Comparison of ENCODE assay signal across 8 cellular contexts in the genomic region with DNA sequence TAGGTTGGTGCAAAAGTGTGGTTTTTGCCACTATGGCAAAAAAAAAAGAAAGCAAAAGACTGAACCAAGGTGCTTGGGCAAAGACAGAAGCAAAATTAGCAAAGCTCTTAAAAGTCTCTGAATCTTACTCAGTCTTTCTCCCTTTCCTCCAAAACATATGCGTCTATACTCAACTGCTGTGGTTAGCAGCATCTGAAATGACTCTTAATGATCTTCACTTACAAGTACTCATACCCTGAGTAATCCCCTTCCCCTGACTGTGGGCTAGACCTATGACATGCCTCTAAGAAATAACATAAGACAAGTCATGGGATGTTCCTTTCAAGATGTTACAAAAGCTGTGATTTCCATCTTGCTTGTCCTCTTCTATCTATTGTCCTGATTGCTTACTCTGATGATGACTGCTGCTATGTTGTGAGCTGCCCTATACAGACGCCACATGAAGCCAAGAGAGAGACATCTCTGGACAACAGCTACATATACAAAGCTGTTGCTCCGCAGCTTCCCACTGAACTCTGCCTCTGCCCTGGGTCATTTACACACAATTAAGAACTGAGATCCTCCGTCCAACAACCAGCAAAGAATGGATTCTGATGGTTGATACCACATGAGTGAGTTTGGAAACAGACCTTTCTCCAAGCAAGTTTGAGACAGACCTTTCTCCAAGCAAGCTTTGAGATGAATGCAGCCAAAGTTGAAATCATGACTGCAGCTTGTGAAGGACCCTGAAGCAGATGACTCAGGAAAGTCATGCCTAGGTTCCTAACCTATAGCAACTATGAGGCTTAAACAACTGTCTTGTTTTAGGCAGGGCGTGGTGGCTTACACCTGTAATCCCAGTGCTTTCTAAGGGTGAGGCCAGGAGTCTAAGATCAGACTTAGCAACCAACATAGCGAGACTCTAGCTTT. TPM values are rescaled to one million over a fixed set of nuclear protein-coding genes. Genes with fewer than 3 reads are reported as not detected.
DNase-seq lines count a peak whose midpoint lies in the region; ATAC-seq and TF ChIP-seq lines count a peak whose summit lies in the region.

No MANE protein-coding gene starts in this region.

- no peak overlapping the region for H3K4me3 Mint-ChIP-seq in GM23338
- no peak overlapping the region for H3K4me3 Mint-ChIP-seq in activated CD4-positive, alpha-beta T cell treated with anti-CD3 and anti-CD28 coated beads, Interleukin-2, amount 10 ng/mL, durations not matched to agents 7 days and 5 days

- H3K27me3 Mint-ChIP-seq in GM23338 (ENCODE audit: insufficient read depth, low read depth, poor library complexity), result no peaks in the 10 kb centered on the region
- no peaks in the 10 kb centered on the region for H3K27me3 Mint-ChIP-seq in activated CD4-positive, alpha-beta T cell treated with anti-CD3 and anti-CD28 coated beads, Interleukin-2, amount 10 ng/mL, durations not matched to agents 7 days and 5 days

- H3K36me3 ChIP-seq in GM23338 (ENCODE audit: insufficient read depth) (0 out of 2 replicates have a peak, but pooled peaks cover 7% of the 10 kb centered on the region), mucosa of descending colon (ENCODE audit: low read depth) (no peaks in the 10 kb centered on the region), BE2C (peaks cover 9% of the 10 kb centered on the region)

- TF ChIP-seq CTCF in GM12865 (IDR thresholded peaks at IDR 0.05; ENCODE audit: insufficient read depth, low read depth, low read length, missing control alignments) (no peak), GM23338 (conservative IDR thresholded peaks at IDR 0.05; ENCODE audit: low read depth in 2 of 2) (no peak), mucosa of descending colon (IDR thresholded peaks at IDR 0.05) (no peak), BE2C (IDR thresholded peaks at IDR 0.05; ENCODE audit: low read depth, low read length) (no peak)

- peaks cover 32% of the 10 kb centered on the region for H3K4me1 ChIP-seq in GM23338 (ENCODE audit: insufficient read depth)
- H3K4me1 ChIP-seq in mucosa of descending colon (ENCODE audit: low read depth), result peaks cover 34% of the 10 kb centered on the region
- H3K4me1 ChIP-seq in BE2C, result peaks cover 11% of the 10 kb centered on the region; the same call in 1 of the 2 replicates

- DNase-seq in GM12865 (ENCODE audit: low read depth), result peak; percentile 69
- no peak for DNase-seq in GM23338 (ENCODE audit: low spot score)
- peak; percentile 17 for DNase-seq in activated CD4-positive, alpha-beta T cell treated with anti-CD3 and anti-CD28 coated beads, Interleukin-2, amount 10 ng/mL, durations not matched to agents 7 days and 5 days
- no peak for DNase-seq in mucosa of descending colon
- no peak for DNase-seq in T-helper 9 cell
- DNase-seq in BE2C, result no peak
- DNase-seq in GF-D8 (lab: John Stamatoyannopoulos, UW), result no peak
- no peak for DNase-seq in dedifferentiated amniotic fluid mesenchymal stem cell (ENCODE audit: extremely low spot score)

- H3K4me3 ChIP-seq in GM12865 (ENCODE audit: low read depth, low read length) (no peak overlapping the region), GM23338 (no peak overlapping the region), mucosa of descending colon (no peak overlapping the region), BE2C (ENCODE audit: low read depth, low read length) (no peak overlapping the region)

- H4K20me1 ChIP-seq in GM23338 (replicated peaks; ENCODE audit: insufficient read depth), result peaks cover 93% of the 10 kb centered on the region

- H3K9me3 Mint-ChIP-seq in GM23338, result no peaks in the 10 kb centered on the region
- H3K9me3 Mint-ChIP-seq in activated CD4-positive, alpha-beta T cell treated with anti-CD3 and anti-CD28 coated beads, Interleukin-2, amount 10 ng/mL, durations not matched to agents 7 days and 5 days, result no peaks in the 10 kb centered on the region

- H2AFZ ChIP-seq in GM23338, result no peak overlapping the region

- H3K36me3 Mint-ChIP-seq in GM23338 (ENCODE audit: low read depth), result peaks cover 9% of the 10 kb centered on the region
- peaks cover 20% of the 10 kb centered on the region for H3K36me3 Mint-ChIP-seq in activated CD4-positive, alpha-beta T cell treated with anti-CD3 and anti-CD28 coated beads, Interleukin-2, amount 10 ng/mL, durations not matched to agents 7 days and 5 days (ENCODE audit: low read depth)

- no peaks in the 10 kb centered on the region for H3K9me3 ChIP-seq in mucosa of descending colon
- no peaks in the 10 kb centered on the region for H3K9me3 ChIP-seq in BE2C

- intact Hi-C loops in mucosa of descending colon (cut with DNase I, micrococcal nuclease), result no loop called here

- CTCF ChIA-PET in activated CD4-positive, alpha-beta T cell treated with anti-CD3 and anti-CD28 coated beads, Interleukin-2, amount 10 ng/mL, durations not matched to agents 7 days and 5 days (lab: Charles Lee), result interaction anchor here (0.7 to 1.2 kb wide), 3 partner anchors 20 to 76 kb away, joined by 3 to 4 read pairs (median 3); a partner anchor contains a TSS

- H3K27ac Mint-ChIP-seq in GM23338, result peak overlapping the region; percentile 2; the same call in 1 of the 2 replicates
- peak overlapping the region; percentile 4 for H3K27ac Mint-ChIP-seq in activated CD4-positive, alpha-beta T cell treated with anti-CD3 and anti-CD28 coated beads, Interleukin-2, amount 10 ng/mL, durations not matched to agents 7 days and 5 days

- peak; percentile 25; the same call in 2 of the 3 replicates for ATAC-seq in GM23338
- peak; percentile 70 for ATAC-seq in mucosa of descending colon

- no peaks in the 10 kb centered on the region for H3F3A ChIP-seq in GM23338 (replicated peaks; ENCODE audit: low read depth)

- H3K27me3 ChIP-seq in GM23338 (ENCODE audit: insufficient read depth), result no peaks in the 10 kb centered on the region
- no peaks in the 10 kb centered on the region for H3K27me3 ChIP-seq in BE2C

- H3K79me2 ChIP-seq in GM23338 (replicated peaks; ENCODE audit: insufficient read depth), result peaks cover 100% of the 10 kb centered on the region

- H3K27ac ChIP-seq in GM23338 (ENCODE audit: low read depth), result 0 out of 2 replicates have a peak overlapping the region, but pooled peaks have one; percentile 39

- POLR2A ChIA-PET in activated CD4-positive, alpha-beta T cell treated with anti-CD3 and anti-CD28 coated beads, Interleukin-2, amount 10 ng/mL, durations not matched to agents 7 days and 5 days (lab: Charles Lee), result no interaction called here

- H3K4me2 ChIP-seq in GM23338, result no peak overlapping the region

- H3K9me2 ChIP-seq in GM23338 (ENCODE audit: insufficient read depth), result no peaks in the 10 kb centered on the region

- H3K4me1 Mint-ChIP-seq in GM23338, result peaks cover 40% of the 10 kb centered on the region
- H3K4me1 Mint-ChIP-seq in activated CD4-positive, alpha-beta T cell treated with anti-CD3 and anti-CD28 coated beads, Interleukin-2, amount 10 ng/mL, durations not matched to agents 7 days and 5 days, result peaks cover 52% of the 10 kb centered on the region

TF ChIP-seq in GM23338, 12 proteins besides CTCF, POLR2A, EP300 and RAD21 (continues in another document):
- no peak for TF ChIP-seq EZH2phosphoT487 (IDR thresholded peaks at IDR 0.05; ENCODE audit: unreplicated experiment)
- TF ChIP-seq ZNF331 (CRISPR knock-in tag; IDR thresholded peaks at IDR 0.05; ENCODE audit: low read depth), result no peak
- TF ChIP-seq EZH2 (IDR thresholded peaks at IDR 0.05; ENCODE audit: low read depth, unreplicated experiment), result no peak
- TF ChIP-seq ZNF114 (CRISPR knock-in tag; IDR thresholded peaks at IDR 0.05), result no peak
- TF ChIP-seq JUNB (IDR thresholded peaks at IDR 0.05; ENCODE audit: unreplicated experiment), result no peak
- no peak for TF ChIP-seq STAT1 (IDR thresholded peaks at IDR 0.05; ENCODE audit: unreplicated experiment)

RNA-seq across cellular contexts. Expression of a gene that starts 55.2 kb away (rescaled TPM):
- 117 and 121 TPM in 2 replicates for total RNA-seq in GM23338 (2014; rRNA removed; shearing (Covaris generic))
- 44.4 and 49.5 TPM in 2 replicates for polyA plus RNA-seq in GM23338 (2016; fragmentation: Nextera tagmentation; extraction: Ambion mirVana)
- total RNA-seq in activated CD4-positive, alpha-beta T cell treated with anti-CD3 and anti-CD28 coated beads, Interleukin-2, amount 10 ng/mL, durations not matched to agents 7 days and 5 days, result 100 to 1,000 TPM in 1 of 2 experiments, 10 to 100 TPM in 1; 99.3 to 102 TPM
- 100 to 1,000 TPM; 116 to 135 (median 127) TPM for total RNA-seq in mucosa of descending colon
- 40.0 TPM for polyA plus RNA-seq in BE2C (2012; ENCODE audit: insufficient read depth, insufficient read length, low read depth)

Comparison
In these comparisons a context has a peak if more than half of its experiments do, and no peak if none do; other contexts are left out.
1. DNase-seq: peak in GM12865 (single experiment) and activated CD4-positive, alpha-beta T cell treated with anti-CD3 and anti-CD28 coated beads, Interleukin-2, amount 10 ng/mL, durations not matched to agents 7 days and 5 days (single experiment); none in GM23338 (single experiment), mucosa of descending colon (0 of 3), T-helper 9 cell (single experiment), BE2C (single experiment), GF-D8 (single experiment) and dedifferentiated amniotic fluid mesenchymal stem cell (single experiment).